Comparison of ENCODE assay signal across 11 cellular contexts in the genomic region with DNA sequence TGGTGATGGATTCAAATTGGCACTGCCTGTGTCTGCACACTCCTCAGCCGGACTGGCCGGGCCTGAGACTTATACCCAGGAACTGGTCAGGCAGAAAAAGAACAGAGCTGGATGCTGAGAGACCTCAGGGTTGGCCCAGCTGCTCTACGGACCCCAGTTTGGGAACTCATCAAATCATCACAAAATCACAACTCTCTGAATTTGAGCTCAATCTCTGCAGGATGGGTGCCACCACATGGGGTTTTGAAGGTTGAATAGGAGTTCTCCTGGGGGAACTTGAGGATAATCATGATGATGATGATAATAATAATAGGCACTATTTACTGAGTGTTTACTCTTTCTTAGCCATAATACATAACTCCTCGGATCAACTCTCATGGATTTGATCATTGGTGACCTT. TPM values are rescaled to one million over a fixed set of nuclear protein-coding genes. Genes with fewer than 3 reads are reported as not detected.
"Had no signal": no experiment of that assay in that cellular context is flagged by ENCODE, and none has a peak within 500 bp of the region (broad histone marks: within the 10 kb centered on the region; RNA-seq: fewer than 3 reads in every experiment).

No MANE protein-coding gene starts in this region.

RNA-seq across cellular contexts. Expression of a gene that starts 1.0 kb away (rescaled TPM):
- total RNA-seq: OCI-LY7, PC-3, Peyer's patch, Right ventricle myocardium inferior, Right ventricle myocardium superior, RPMI7951, SJCRH30, SJSA1, SK-MEL-5, T-cell had no signal

RNA-seq across cellular contexts. Expression of a gene that starts 6.0 kb away (rescaled TPM):
- total RNA-seq: OCI-LY7, Peyer's patch, Right ventricle myocardium inferior, Right ventricle myocardium superior, RPMI7951, SJCRH30, SK-MEL-5, T-cell had no signal
- polyA plus RNA-seq: SK-N-SH had no signal

RNA-seq across cellular contexts. Expression of a gene that starts 6.2 kb away (rescaled TPM):
- total RNA-seq: OCI-LY7, Peyer's patch, Right ventricle myocardium inferior, Right ventricle myocardium superior, RPMI7951, SJCRH30, SK-MEL-5, T-cell had no signal

RNA-seq across cellular contexts. Expression of a gene that starts 11.0 kb away (rescaled TPM):
- total RNA-seq: OCI-LY7, PC-3, Peyer's patch, Right ventricle myocardium inferior, Right ventricle myocardium superior, RPMI7951, SJCRH30, SJSA1, SK-MEL-5, T-cell had no signal

RNA-seq across cellular contexts. Expression of a gene that starts 14.9 kb away (rescaled TPM):
- total RNA-seq: OCI-LY7, Peyer's patch, Right ventricle myocardium inferior, Right ventricle myocardium superior, SJCRH30, SK-MEL-5, T-cell had no signal
